Comparison of ENCODE assay signal across 19 cellular contexts in the genomic region with DNA sequence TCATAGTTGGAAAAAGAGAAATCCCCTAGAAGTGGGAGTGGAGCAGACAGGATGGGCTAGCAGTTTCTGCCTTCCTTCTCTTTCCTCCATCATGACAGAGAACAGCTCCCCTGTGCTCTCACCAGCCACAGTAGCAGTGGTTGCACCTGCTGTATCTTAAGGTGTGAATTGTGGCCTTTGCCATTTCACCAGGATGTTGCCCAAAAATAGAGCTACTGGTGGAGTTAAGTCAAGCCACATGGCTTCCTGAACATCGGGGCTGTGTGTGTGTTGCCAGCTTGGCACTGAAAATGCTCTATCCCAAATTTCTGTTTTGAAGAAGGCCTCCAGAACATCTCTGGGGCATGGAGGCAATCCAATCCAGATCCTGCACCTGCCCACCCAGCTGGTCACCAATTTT.
DNase-seq lines count a peak whose midpoint lies in the region; ATAC-seq and TF ChIP-seq lines count a peak whose summit lies in the region.
"Had no signal": no experiment of that assay in that cellular context is flagged by ENCODE, and none has a peak within 500 bp of the region (broad histone marks: within the 10 kb centered on the region; RNA-seq: fewer than 3 reads in every experiment).

No MANE protein-coding gene starts in this region.

- peak; percentile 80 for DNase-seq in Jurkat, Clone E6-1 (ENCODE audit: low read depth, low spot score)
- DNase-seq in NCI-H69 (lab: John Stamatoyannopoulos, UW), result peak; percentile 67
- DNase-seq in cerebellum (ENCODE audit: low spot score), result peak; percentile 63
- DNase-seq in NOMO-1 treated with dmso at 0.1 percent for 144 hours (lab: John Stamatoyannopoulos, UW; ENCODE audit: unreplicated experiment), result no peak
- DNase-seq in lower leg skin (ENCODE audit: low spot score in 2 of 2), result no peak
- DNase-seq in D341Med (ENCODE audit: low spot score), result no peak
- DNase-seq: COR-L47, DMS79, KBM-7, NCI-H1048, NCI-H774, SHP77, SK-N-SH, T-cell had no signal

- peak overlapping the region; percentile 30; the same call in 1 of the 2 replicates for H3K4me2 ChIP-seq in BLaER1
- H3K4me2 ChIP-seq: GM23338, SK-N-SH had no signal

- peaks cover 6% of the 10 kb centered on the region; the same call in 1 of the 2 replicates for H4K20me1 ChIP-seq in BLaER1

- no peak for ATAC-seq in GM18907 (IDR thresholded peaks at IDR 0.05; ENCODE audit: unreplicated experiment)
- ATAC-seq: GM12878, GM23338, HCT116, T-cell had no signal

- intact Hi-C loops in lower leg skin (cut with DNase I; ENCODE audit: low total_unique reads), result no loop called here

- H3K27me3 ChIP-seq in BLaER1, result no peaks in the 10 kb centered on the region

- no peaks in the 10 kb centered on the region for H3K9me3 ChIP-seq in BLaER1
- H3K9me3 ChIP-seq: SK-N-SH had no signal

- H3K9ac ChIP-seq in BLaER1, result no peak overlapping the region
- H3K9ac ChIP-seq: SK-N-SH had no signal

- H3K4me3 ChIP-seq in BLaER1 (no peak overlapping the region), lower leg skin (ENCODE audit: low read depth, poor library complexity, severe bottlenecking) (no peak overlapping the region)
- no peak overlapping the region for H3K4me3 ChIP-seq in Jurkat, Clone E6-1 (ENCODE audit: low read length)
- H3K4me3 ChIP-seq: GM12878, GM23338 had no signal

- H3K27ac ChIP-seq in BLaER1, result no peak overlapping the region

- no peaks in the 10 kb centered on the region for H3K36me3 ChIP-seq in BLaER1

- H3K4me1 ChIP-seq in BLaER1, result peaks cover 7% of the 10 kb centered on the region

- no peak for TF ChIP-seq POLR2A in lower leg skin (IDR thresholded peaks at IDR 0.05)

- no peak for TF ChIP-seq CTCF in lower leg skin (IDR thresholded peaks at IDR 0.05)

- WGBS in lower leg skin, 2 donors, result 10% methylated on average over 1 of the region's 1 CpG

Comparison
In these comparisons a context has a peak if more than half of its experiments do, and no peak if none do; other contexts are left out.
1. DNase-seq: peak in Jurkat, Clone E6-1 (single experiment), NCI-H69 (single experiment) and cerebellum (single experiment); none in NOMO-1 treated with dmso at 0.1 percent for 144 hours (single experiment), lower leg skin (0 of 2) and D341Med (single experiment).